Comparison of ENCODE assay signal across 19 cellular contexts in genomic region chr19:10796653-10797052, GRCh38. TPM values are rescaled to one million over a fixed set of nuclear protein-coding genes. Genes with fewer than 3 reads are reported as not detected.
DNase-seq lines count a peak whose midpoint lies in the region; ATAC-seq and TF ChIP-seq lines count a peak whose summit lies in the region.
"Had no signal": no experiment of that assay in that cellular context is flagged by ENCODE, and none has a peak within 500 bp of the region (broad histone marks: within the 10 kb centered on the region; RNA-seq: fewer than 3 reads in every experiment).

No MANE protein-coding gene starts in this region.

- H3K27ac Mint-ChIP-seq in activated T-cell treated with anti-CD3 and anti-CD28 coated beads, Interleukin-2, amount 50 U/mL, for 24 hours = peak overlapping the region; percentile 93
- no peak overlapping the region for H3K27ac Mint-ChIP-seq in WTC11

- no peaks in the 10 kb centered on the region for H3K9me3 ChIP-seq in spleen
- H3K9me3 ChIP-seq: MG63, neutrophil had no signal

- peak overlapping the region; percentile 73 for H3K4me3 Mint-ChIP-seq in activated T-cell treated with anti-CD3 and anti-CD28 coated beads, Interleukin-2, amount 50 U/mL, for 24 hours
- H3K4me3 Mint-ChIP-seq in WTC11 = no peak overlapping the region

- TF ChIP-seq POLR2A in spleen (IDR thresholded peaks at IDR 0.05) = no peak

- no peaks in the 10 kb centered on the region for H3K9me3 Mint-ChIP-seq in activated T-cell treated with anti-CD3 and anti-CD28 coated beads, Interleukin-2, amount 50 U/mL, for 24 hours
- H3K9me3 Mint-ChIP-seq in WTC11 = no peaks in the 10 kb centered on the region

- peaks cover 0 to 43% (median 25%) of the 10 kb centered on the region in 6 donors for H3K4me1 ChIP-seq in spleen

- CTCF ChIA-PET in WTC11 (lab: Charles Lee) = interaction anchor here (1.1 to 1.4 kb wide), 2 partner anchors 26 to 62 kb away, joined by 3 to 4 read pairs; no protein-coding TSS in a partner anchor

- H3K36me3 ChIP-seq in spleen = peaks cover 2 to 100% (median 87%) of the 10 kb centered on the region in 6 donors

- 94 to 98% (median 95%) methylated on average over 17 to 19 of the region's 19 CpGs for whole genome bisulfite sequencing in spleen, 5 donors

- intact Hi-C loops in spleen (cut with DNase I; ENCODE audit: low total_unique reads) = no loop called here

- POLR2A ChIA-PET in WTC11 (lab: Charles Lee) = no interaction called here

- peaks cover 93% of the 10 kb centered on the region for H3K36me3 Mint-ChIP-seq in activated T-cell treated with anti-CD3 and anti-CD28 coated beads, Interleukin-2, amount 50 U/mL, for 24 hours (ENCODE audit: low read depth)
- peaks cover 33% of the 10 kb centered on the region for H3K36me3 Mint-ChIP-seq in WTC11

- no peak for DNase-seq in activated T-cell treated with anti-CD3 and anti-CD28 coated beads, Interleukin-2, amount 50 U/mL, for 24 hours
- no peak for DNase-seq in activated T-cell treated with anti-CD3 and anti-CD28 coated beads, Interleukin-2, amount 50 U/mL, for 1 hour
- DNase-seq in WTC11 (ENCODE audit: low spot score) (no peak), spleen (no peak), glomerular visceral epithelial cell (ENCODE audit: extremely low spot score) (no peak)
- DNase-seq in stimulated activated CD4-positive, alpha-beta T cell treated with anti-CD3 and anti-CD28 coated beads, Interleukin-4, amount 100 ng/mL, for 1 hour = no peak
- DNase-seq: ACHN, foreskin melanocyte, left cardiac atrium, MG63, NCI-H2227 treated with DMSO at 0.1 percent for 48 hours, NCI-H82, trophoblast cell had no signal

- TF ChIP-seq CTCF in WTC11 (IDR thresholded peaks at IDR 0.05) (no peak), spleen (IDR thresholded peaks at IDR 0.05 in 8 of 11, conservative IDR thresholded peaks at IDR 0.05 in 3 of 11) (no peak)

- no peaks in the 10 kb centered on the region for H3K27me3 Mint-ChIP-seq in activated T-cell treated with anti-CD3 and anti-CD28 coated beads, Interleukin-2, amount 50 U/mL, for 24 hours
- no peaks in the 10 kb centered on the region for H3K27me3 Mint-ChIP-seq in WTC11 (ENCODE audit: low read depth)

- peak overlapping the region; percentile 63 for H3K27ac ChIP-seq in cingulate gyrus (ENCODE audit: low read depth, low read length)
- H3K27ac ChIP-seq in spleen = peak overlapping the region in 5 of 8 donors; percentile 20 to 84 (median 71)
- H3K27ac ChIP-seq: coronary artery, neutrophil had no signal

- ATAC-seq in WTC11 (peak; percentile 28; the same call in 1 of the 2 replicates), HG03565 (IDR thresholded peaks at IDR 0.05; ENCODE audit: unreplicated experiment) (no peak)
- ATAC-seq: HepG2 had no signal

- peaks cover 46% of the 10 kb centered on the region for H3K4me1 Mint-ChIP-seq in activated T-cell treated with anti-CD3 and anti-CD28 coated beads, Interleukin-2, amount 50 U/mL, for 24 hours (ENCODE audit: low read depth)
- no peaks in the 10 kb centered on the region for H3K4me1 Mint-ChIP-seq in WTC11

- no peaks in the 10 kb centered on the region for H3K27me3 ChIP-seq in spleen (replicated peaks in 1 of 7)
- H3K27me3 ChIP-seq: MG63, neutrophil had no signal

- H3K4me3 ChIP-seq in spleen = peak overlapping the region in 1 of 8 donors; percentile 43
- H3K4me3 ChIP-seq: coronary artery, MG63 had no signal

TF ChIP-seq in WTC11, 78 proteins besides CTCF, POLR2A, EP300 and RAD21:
- TF ChIP-seq ZNF281 (CRISPR knock-in tag; IDR thresholded peaks at IDR 0.05) (no peak), ZBTB43 (CRISPR knock-in tag; IDR thresholded peaks at IDR 0.05) (no peak), ZNF396 (CRISPR knock-in tag; IDR thresholded peaks at IDR 0.05; ENCODE audit: borderline replicate concordance) (no peak), GTF2I (CRISPR knock-in tag; conservative IDR thresholded peaks at IDR 0.05) (no peak), ZNF671 (CRISPR knock-in tag; IDR thresholded peaks at IDR 0.05) (no peak), TCF7 (CRISPR knock-in tag; IDR thresholded peaks at IDR 0.05; ENCODE audit: low read depth) (no peak), ZNF512 (CRISPR knock-in tag; IDR thresholded peaks at IDR 0.05; ENCODE audit: borderline replicate concordance) (no peak)

RNA-seq across cellular contexts. Expression of gene TMED1, which starts 39.4 kb away (rescaled TPM):
- total RNA-seq in WTC11 (2021) = 28.5 to 40.9 TPM (median 40.6 TPM) in 3 replicates
- 10 to 100 TPM; 15.2 to 30.5 (median 18.7) TPM for total RNA-seq in spleen
- 10 to 100 TPM; 13.1 to 21.7 (median 19.8) TPM for polyA plus RNA-seq in spleen

RNA-seq across cellular contexts. Expression of gene C19orf38, which starts 51.6 kb away (rescaled TPM):
- 0.23 TPM in 1 of 3 replicates, not detected in the others for total RNA-seq in WTC11 (2021)
- total RNA-seq in spleen = 10 to 100 TPM; 11.7 to 48.1 (median 20.3) TPM
- 10 to 100 TPM; 10.2 to 15.9 (median 12.1) TPM for polyA plus RNA-seq in spleen
- total RNA-seq: Daoy, HepG2 had no signal

Comparison
In these comparisons a context has a peak if more than half of its experiments do, and no peak if none do; other contexts are left out.
1. RNA of gene C19orf38, which starts 51.6 kb away (total RNA-seq): 11.7 to 48.1 TPM in spleen; 0.23 TPM in WTC11; every median in the first group is over 10 times any median in the second.